Comparison of ENCODE assay signal across 8 cellular contexts in the genomic region with DNA sequence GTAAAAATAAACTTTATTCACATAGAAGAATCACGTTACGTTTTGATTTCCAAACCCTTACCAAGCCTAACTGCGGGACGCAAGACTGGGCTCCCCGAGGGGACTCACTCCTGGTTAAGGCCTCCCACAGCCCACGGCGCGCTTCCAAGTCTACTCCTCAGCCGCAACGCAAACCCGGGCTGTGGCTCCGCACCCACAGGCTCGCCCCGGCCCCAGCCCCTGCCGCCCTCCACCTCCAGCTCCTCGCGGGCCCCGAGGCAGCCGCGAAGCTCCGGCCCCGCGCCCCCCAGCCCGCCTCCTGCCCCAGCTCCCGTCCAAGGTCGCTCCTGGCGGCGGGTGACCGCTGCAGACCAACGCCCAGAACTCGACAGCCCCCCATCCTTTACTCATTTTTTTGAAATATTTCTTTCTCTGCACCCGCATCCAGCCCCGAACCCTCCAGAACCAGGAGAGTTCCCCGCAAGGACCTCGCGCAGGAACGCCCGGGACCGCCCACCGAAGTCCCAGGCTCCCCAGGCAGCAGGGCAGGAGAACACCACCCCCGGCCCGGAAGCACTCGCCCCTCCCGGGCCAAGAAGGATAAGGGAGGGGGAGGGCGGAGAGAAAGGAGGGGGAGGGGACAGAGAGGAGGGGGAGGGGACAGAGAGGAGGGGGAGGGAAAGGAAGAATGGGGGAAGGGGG. TPM values are rescaled to one million over a fixed set of nuclear protein-coding genes. Genes with fewer than 3 reads are reported as not detected.
DNase-seq lines count a peak whose midpoint lies in the region; ATAC-seq and TF ChIP-seq lines count a peak whose summit lies in the region.

No MANE protein-coding gene starts in this region.

- H3K4me3 Mint-ChIP-seq in activated CD8-positive, alpha-beta memory T cell treated with anti-CD3 and anti-CD28 coated beads, Interleukin-2, amount 10 ng/mL, durations not matched to agents 7 days and 5 days, result peak overlapping the region; percentile 94
- H3K4me3 Mint-ChIP-seq in endothelial cell (ENCODE audit: unreplicated experiment), result peak overlapping the region; percentile 97

- DNase-seq in HEK293T (ENCODE audit: extremely low spot score), result peak; percentile 71
- peak; percentile 94 for DNase-seq in NCI-H82 (lab: John Stamatoyannopoulos, UW)
- DNase-seq in activated CD8-positive, alpha-beta memory T cell treated with anti-CD3 and anti-CD28 coated beads, Interleukin-2, amount 10 ng/mL, durations not matched to agents 7 days and 5 days, result peak; percentile 84
- peak; percentile 67 for DNase-seq in endothelial cell (ENCODE audit: low spot score)
- DNase-seq in stimulated activated CD8-positive, alpha-beta memory T cell treated with anti-CD3 and anti-CD28 coated beads, Interleukin-15, amount 100 ng/mL, for 1 hour (ENCODE audit: low read depth), result peak; percentile 38

- H3K4me1 Mint-ChIP-seq in activated CD8-positive, alpha-beta memory T cell treated with anti-CD3 and anti-CD28 coated beads, Interleukin-2, amount 10 ng/mL, durations not matched to agents 7 days and 5 days, result peaks cover 37% of the 10 kb centered on the region
- H3K4me1 Mint-ChIP-seq in endothelial cell (ENCODE audit: unreplicated experiment), result peaks cover 26% of the 10 kb centered on the region

- H3K27ac ChIP-seq in C4-2B, result peak overlapping the region; percentile 100
- H3K27ac ChIP-seq in mesodermal cell (ENCODE audit: low read depth, low read length, severe bottlenecking), result peak overlapping the region; percentile 100

- H3K4me3 ChIP-seq in mesodermal cell (ENCODE audit: extremely low read depth, insufficient read depth, low read length, poor library complexity, severe bottlenecking), result peak overlapping the region; percentile 95

- H3K4me1 ChIP-seq in mesodermal cell (ENCODE audit: control insufficient read depth, insufficient read depth, low read length, poor library complexity, severe bottlenecking), result peaks cover 13% of the 10 kb centered on the region

- peak; percentile 16 for ATAC-seq in activated CD8-positive, alpha-beta memory T cell treated with anti-CD3 and anti-CD28 coated beads, Interleukin-2, amount 10 ng/mL, durations not matched to agents 7 days and 5 days
- ATAC-seq in GM21526 (IDR thresholded peaks at IDR 0.05; ENCODE audit: low FRiP score, unreplicated experiment), result no peak

- H3K36me3 Mint-ChIP-seq in activated CD8-positive, alpha-beta memory T cell treated with anti-CD3 and anti-CD28 coated beads, Interleukin-2, amount 10 ng/mL, durations not matched to agents 7 days and 5 days, result peaks cover 18% of the 10 kb centered on the region
- H3K36me3 Mint-ChIP-seq in endothelial cell (ENCODE audit: low read depth, unreplicated experiment), result peaks cover 10% of the 10 kb centered on the region

- H3K27ac Mint-ChIP-seq in activated CD8-positive, alpha-beta memory T cell treated with anti-CD3 and anti-CD28 coated beads, Interleukin-2, amount 10 ng/mL, durations not matched to agents 7 days and 5 days, result peak overlapping the region; percentile 94
- peak overlapping the region; percentile 90 for H3K27ac Mint-ChIP-seq in endothelial cell (ENCODE audit: unreplicated experiment)

- no peaks in the 10 kb centered on the region for H3K9me3 ChIP-seq in mesodermal cell (ENCODE audit: control insufficient read depth, low read length)

- 0% methylated on average over 33 of the region's 45 CpGs for WGBS in mesodermal cell (ENCODE audit: insufficient coverage in 2 of 2), 2 experiments

- CTCF ChIA-PET in HEK293T (lab: Yijun Ruan, JAX), result no interaction called here
- CTCF ChIA-PET in activated CD8-positive, alpha-beta memory T cell treated with anti-CD3 and anti-CD28 coated beads, Interleukin-2, amount 10 ng/mL, durations not matched to agents 7 days and 5 days (lab: Charles Lee), result interaction anchor here (1.3 to 3.3 kb wide), 4 partner anchors 8 to 58 kb away, joined by 3 to 41 read pairs (median 19); no protein-coding TSS in a partner anchor

- no peaks in the 10 kb centered on the region for H3K27me3 Mint-ChIP-seq in activated CD8-positive, alpha-beta memory T cell treated with anti-CD3 and anti-CD28 coated beads, Interleukin-2, amount 10 ng/mL, durations not matched to agents 7 days and 5 days
- peaks cover 4% of the 10 kb centered on the region for H3K27me3 Mint-ChIP-seq in endothelial cell (ENCODE audit: unreplicated experiment)

- no peaks in the 10 kb centered on the region for H3K9me3 Mint-ChIP-seq in activated CD8-positive, alpha-beta memory T cell treated with anti-CD3 and anti-CD28 coated beads, Interleukin-2, amount 10 ng/mL, durations not matched to agents 7 days and 5 days (ENCODE audit: low read depth)
- no peaks in the 10 kb centered on the region for H3K9me3 Mint-ChIP-seq in endothelial cell (ENCODE audit: unreplicated experiment)

- TF ChIP-seq CTCF in C4-2B (conservative IDR thresholded peaks at IDR 0.05), result no peak
- no peak for TF ChIP-seq CTCF in endothelial cell (IDR thresholded peaks at IDR 0.05; ENCODE audit: unreplicated experiment)

- peaks cover 24% of the 10 kb centered on the region for H3K36me3 ChIP-seq in mesodermal cell (ENCODE audit: control insufficient read depth, insufficient read depth, low read length)

- POLR2A ChIA-PET in HEK293T (lab: Yijun Ruan, JAX), result interaction anchor here (0.8 to 3.8 kb wide), 10 partner anchors 16 to 242 kb away, joined by 3 to 59 read pairs (median 6); partner anchors contain the start of genes DHRS7B and TMEM11

TF ChIP-seq in HEK293T, 16 proteins besides CTCF, POLR2A, EP300 and RAD21:
- TF ChIP-seq ARNT (IDR thresholded peaks at IDR 0.05) (no peak), ELF4 (IDR thresholded peaks at IDR 0.05) (no peak), BHLHE40 (IDR thresholded peaks at IDR 0.05; ENCODE audit: borderline replicate concordance) (no peak), FOXA1 (IDR thresholded peaks at IDR 0.05) (no peak), CTBP1 (IDR thresholded peaks at IDR 0.05; ENCODE audit: borderline replicate concordance) (no peak), FOXM1 (IDR thresholded peaks at IDR 0.05; ENCODE audit: borderline replicate concordance) (peak; percentile 55; the same call in 1 of the 2 replicates), ZNF384 (IDR thresholded peaks at IDR 0.05) (no peak), SP1 (IDR thresholded peaks at IDR 0.05) (no peak), L3MBTL2 (conservative IDR thresholded peaks at IDR 0.05) (no peak; the same call in 1 of the 2 replicates)

RNA-seq across cellular contexts. Expression of gene USP22, which starts 0.9 kb away (rescaled TPM):
- 100 to 1,000 TPM; 120 to 180 TPM for total RNA-seq in activated CD8-positive, alpha-beta memory T cell treated with anti-CD3 and anti-CD28 coated beads, Interleukin-2, amount 10 ng/mL, durations not matched to agents 7 days and 5 days
- total RNA-seq in endothelial cell (ENCODE audit: unreplicated experiment), result 294 TPM
- polyA plus RNA-seq in mesodermal cell (2013, experiment 1 of 2), result 182 TPM
- polyA plus RNA-seq in mesodermal cell (2013, experiment 2 of 2), result 175 TPM

Comparison
In these comparisons a context has a peak if more than half of its experiments do, and no peak if none do; other contexts are left out.
1. DNase-seq: peak in every context shown above with its lines; median percentile 94 in NCI-H82; 84 in activated CD8-positive, alpha-beta memory T cell treated with anti-CD3 and anti-CD28 coated beads, Interleukin-2, amount 10 ng/mL, durations not matched to agents 7 days and 5 days; 71 in HEK293T; 67 in endothelial cell; 38 in stimulated activated CD8-positive, alpha-beta memory T cell treated with anti-CD3 and anti-CD28 coated beads, Interleukin-15, amount 100 ng/mL, for 1 hour.